19 cellular contexts compared by ENCODE assay signal in genomic region chr3:106438916-106439315, GRCh38.
"Had no signal": no experiment of that assay in that cellular context is flagged by ENCODE, and none has a peak within 500 bp of the region (broad histone marks: within the 10 kb centered on the region; RNA-seq: fewer than 3 reads in every experiment).

No MANE protein-coding gene starts in this region.

- H3K4me3 ChIP-seq: adrenal gland, coronary artery, heart left ventricle, mucosa of descending colon, smooth muscle cell, tibial nerve, vagina had no signal

- ATAC-seq: heart left ventricle; mucosa of descending colon; naive thymus-derived CD8-positive, alpha-beta T cell; right cardiac atrium; stimulated activated effector memory CD8-positive, alpha-beta T cell treated with anti-CD3 and anti-CD28 coated beads, Interleukin-12 subunit alpha, Interleukin-12 subunit beta, amount 100 ng/mL, for 72 hours had no signal

- H3K27me3 ChIP-seq: adrenal gland, heart left ventricle, tibial nerve, vagina had no signal

- H3K4me2 ChIP-seq: smooth muscle cell had no signal

- DNase-seq: activated B cell treated with CpG ODN at 0.5 μM for 24 hours; activated CD4-positive, alpha-beta T cell treated with anti-CD3 and anti-CD28 coated beads, Interleukin-2, amount 10 ng/mL, durations not matched to agents 7 days and 5 days; activated CD8-positive, alpha-beta memory T cell treated with anti-CD3 and anti-CD28 coated beads for 24 hours; activated naive CD4-positive, alpha-beta T cell treated with anti-CD3 and anti-CD28 coated beads, Interleukin-2, amount 50 U/mL, for 16 hours; activated T-cell treated with anti-CD3 and anti-CD28 coated beads for 4 hours; adrenal gland; central memory CD4-positive, alpha-beta T cell; effector CD8-positive, alpha-beta T cell; foreskin melanocyte; heart left ventricle; mucosa of descending colon; naive thymus-derived CD8-positive, alpha-beta T cell; nucleus accumbens; right cardiac atrium had no signal

- H3K4me1 ChIP-seq: adrenal gland, tibial nerve, vagina had no signal

- H3K27ac ChIP-seq: adrenal gland, coronary artery, heart left ventricle, tibial nerve, vagina had no signal

- H3K9me3 ChIP-seq: adrenal gland, heart left ventricle, mucosa of descending colon, tibial nerve, vagina had no signal

- H3K36me3 ChIP-seq: adrenal gland, heart left ventricle, tibial nerve, vagina had no signal
